ENCODE assay signal across 8 cellular contexts in genomic region chr19:11090264-11091032, GRCh38. TPM values are rescaled to one million over a fixed set of nuclear protein-coding genes. Genes with fewer than 3 reads are reported as not detected.
A peak's percentile ranks its signal among the peaks of the same experiment; 100 is the strongest.
DNase-seq lines count a peak whose midpoint lies in the region; ATAC-seq lines count a peak whose summit lies in the region.

No MANE protein-coding gene starts in this region.

- DNase-seq in DMS53 (lab: John Stamatoyannopoulos, UW) (peak; percentile 98), Kasumi-1 (lab: John Stamatoyannopoulos, UW) (peak; percentile 94 to 96), RKO (ENCODE audit: low spot score) (peak; percentile 96), fibroblast of gingiva (ENCODE audit: low read depth) (peak; percentile 97), naive B cell (peak; percentile 83)
- DNase-seq in activated T-helper 1 cell treated with anti-CD3 and anti-CD28 coated beads, Interleukin-2, amount 50 U/mL, for 16 hours (ENCODE audit: low read depth in 1 of 2, low spot score in 1 of 2): peak; percentile 94 to 95
- peak; percentile 94 to 98 for DNase-seq in stimulated activated CD8-positive, alpha-beta memory T cell treated with anti-CD3 and anti-CD28 coated beads, Interleukin-7, amount 100 ng/mL, for 48 hours (ENCODE audit: extremely low read depth in 1 of 2, low read depth in 1 of 2)

- peak overlapping the region in 4 of 6 donors; percentile 7 to 81 (median 50) for H3K27ac Mint-ChIP-seq in naive B cell

- H3K4me3 Mint-ChIP-seq in naive B cell: peak overlapping the region; percentile 68 to 87 (median 76)

- H3K36me3 Mint-ChIP-seq in naive B cell: no peaks in the 10 kb centered on the region

- ATAC-seq in GM21825 (IDR thresholded peaks at IDR 0.05; ENCODE audit: unreplicated experiment): peak; percentile 64
- ATAC-seq in naive B cell (ENCODE audit: low read depth in 2 of 2): peak; percentile 78 to 83

- H3K27me3 Mint-ChIP-seq in naive B cell: peaks cover 0 to 30% (median 23%) of the 10 kb centered on the region in 3 donors

- H3K9me3 Mint-ChIP-seq in naive B cell: peaks cover 0 to 18% (median 13%) of the 10 kb centered on the region in 7 donors

- H3K4me1 Mint-ChIP-seq in naive B cell: peaks cover 12 to 44% (median 31%) of the 10 kb centered on the region in 3 donors

RNA-seq across cellular contexts. Expression of gene LDLR, which starts 1.2 kb away (rescaled TPM):
- polyA plus RNA-seq in naive B cell (ENCODE audit: low read depth in 6 of 6): 1 to 10 TPM in 3 of 6 donors, under 1 TPM in 3; 0.35 to 2.6 (median 1.0) TPM

Comparison
In these comparisons a context has a peak if more than half of its experiments do, and no peak if none do; other contexts are left out.
1. Peak in every context shown above with its lines: DNase-seq and ATAC-seq.